Comparison of ENCODE assay signal across 14 cellular contexts in the genomic region with DNA sequence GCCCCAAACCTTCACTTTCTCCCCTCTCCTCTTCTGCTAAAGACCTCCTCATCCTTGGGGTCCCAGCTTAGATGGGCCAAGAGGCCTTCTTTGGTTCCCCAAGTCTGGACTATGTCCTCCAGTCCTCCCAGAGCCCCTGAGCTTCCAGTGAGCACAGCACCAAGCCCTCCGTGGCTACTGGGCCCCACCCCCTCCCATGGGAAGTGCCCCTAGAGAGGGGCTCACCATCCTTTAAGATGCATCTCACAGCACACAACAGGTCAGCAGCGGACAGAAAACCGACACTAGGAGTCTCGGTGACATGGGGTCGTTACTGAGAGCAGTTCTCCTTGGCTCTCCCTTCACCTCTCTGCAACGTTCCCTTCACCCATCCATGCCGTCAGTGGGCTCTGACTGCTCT. TPM values are rescaled to one million over a fixed set of nuclear protein-coding genes. Genes with fewer than 3 reads are reported as not detected.
A peak's percentile ranks its signal among the peaks of the same experiment; 100 is the strongest.
DNase-seq lines count a peak whose midpoint lies in the region; ATAC-seq and TF ChIP-seq lines count a peak whose summit lies in the region.
"Had no signal": no experiment of that assay in that cellular context is flagged by ENCODE, and none has a peak within 500 bp of the region (broad histone marks: within the 10 kb centered on the region; RNA-seq: fewer than 3 reads in every experiment).

No MANE protein-coding gene starts in this region.

- peak; percentile 7 for DNase-seq in activated CD8-positive, alpha-beta memory T cell treated with anti-CD3 and anti-CD28 coated beads, Interleukin-2, amount 50 U/mL, for 4 hours
- DNase-seq in activated CD8-positive, alpha-beta memory T cell treated with anti-CD3 and anti-CD28 coated beads for 24 hours = no peak
- DNase-seq in dorsolateral prefrontal cortex = peak in 3 of 10 donors; percentile 8 to 11 (median 8)
- DNase-seq in naive B cell = no peak
- DNase-seq in transverse colon = peak; percentile 6
- DNase-seq in midbrain (lab: John Stamatoyannopoulos, UW) = no peak
- DNase-seq: NCI-H146, PC-3 had no signal

- TF ChIP-seq POLR2A in transverse colon (IDR thresholded peaks at IDR 0.05) = no peak

- peak overlapping the region in 52 of 59 donors; percentile 5 to 73 (median 38) for H3K4me3 ChIP-seq in dorsolateral prefrontal cortex
- H3K4me3 ChIP-seq in transverse colon = peak overlapping the region in 3 of 4 donors; percentile 1 to 63 (median 5)
- H3K4me3 ChIP-seq: A549 had no signal

- in situ Hi-C loops in transverse colon (cut with MboI; ENCODE audit: low pct_ligation_motif_present in 1 of 4, low pct_unique_long_range_greater_than_20kb in 1 of 4, low sequenced_read_pairs in 3 of 4) = no loop called here

- TF ChIP-seq CTCF in dorsolateral prefrontal cortex (IDR thresholded peaks at IDR 0.05 in 54 of 56, conservative IDR thresholded peaks at IDR 0.05 in 2 of 56; ENCODE audit: low read depth in 1 of 56, partially characterized antibody in 56 of 56) (no peak), transverse colon (IDR thresholded peaks at IDR 0.05) (no peak)

- no peak for ATAC-seq in naive B cell (ENCODE audit: low read depth in 2 of 2)
- ATAC-seq in esophagus mucosa = no peak
- no peak for ATAC-seq in HG02970 (IDR thresholded peaks at IDR 0.05; ENCODE audit: low FRiP score, unreplicated experiment)
- ATAC-seq: A549, left colon, PC-3 had no signal

- peaks cover 33 to 55% (median 47%) of the 10 kb centered on the region in 3 donors for H3K27me3 Mint-ChIP-seq in naive B cell

- 82% methylated on average over 7 of the region's 7 CpGs; no CpG with 5 or more reads in 1 of the 2 donors for WGBS in transverse colon (ENCODE audit: low coverage in 1 of 2), 2 donors

- H3K9me3 ChIP-seq in transverse colon = no peaks in the 10 kb centered on the region
- H3K9me3 ChIP-seq: A549 had no signal

- peaks cover 6 to 31% (median 24%) of the 10 kb centered on the region in 4 donors for H3K4me1 ChIP-seq in transverse colon

- no peaks in the 10 kb centered on the region for H3K9me3 Mint-ChIP-seq in naive B cell
- H3K9me3 Mint-ChIP-seq: activated naive CD4-positive, alpha-beta T cell treated with anti-CD3 and anti-CD28 coated beads, Interleukin-2, amount 50 U/mL, for 24 hours had no signal

- intact Hi-C loops in dorsolateral prefrontal cortex (cut with DNase I) (no loop called here), transverse colon (cut with DNase I; ENCODE audit: low total_unique reads) (no loop called here)

- peak overlapping the region in 19 of 59 donors; percentile 3 to 68 (median 36) for H3K27ac ChIP-seq in dorsolateral prefrontal cortex
- H3K27ac ChIP-seq in transverse colon = peak overlapping the region; percentile 37 to 75 (median 38)
- H3K27ac ChIP-seq: A549, epithelial cell of prostate had no signal

- H3K36me3 ChIP-seq in transverse colon = no peaks in the 10 kb centered on the region

- peaks cover 74 to 89% (median 88%) of the 10 kb centered on the region in 3 donors for H3K4me1 Mint-ChIP-seq in naive B cell

- peak overlapping the region; percentile 31 to 80 (median 52) for H3K4me3 Mint-ChIP-seq in naive B cell
- H3K4me3 Mint-ChIP-seq: activated naive CD4-positive, alpha-beta T cell treated with anti-CD3 and anti-CD28 coated beads, Interleukin-2, amount 50 U/mL, for 24 hours had no signal

- H3K27ac Mint-ChIP-seq in naive B cell = peak overlapping the region; percentile 7 to 95 (median 52)
- H3K27ac Mint-ChIP-seq: activated naive CD4-positive, alpha-beta T cell treated with anti-CD3 and anti-CD28 coated beads, Interleukin-2, amount 50 U/mL, for 24 hours had no signal

- no peak for TF ChIP-seq EP300 in transverse colon (IDR thresholded peaks at IDR 0.05; ENCODE audit: low read depth)

- peaks cover 0 to 22% (median 13%) of the 10 kb centered on the region in 45 donors for H3K27me3 ChIP-seq in dorsolateral prefrontal cortex
- H3K27me3 ChIP-seq in transverse colon = peaks cover 12% of the 10 kb centered on the region

- no peaks in the 10 kb centered on the region for H3K36me3 Mint-ChIP-seq in naive B cell
- H3K36me3 Mint-ChIP-seq: activated naive CD4-positive, alpha-beta T cell treated with anti-CD3 and anti-CD28 coated beads, Interleukin-2, amount 50 U/mL, for 24 hours had no signal

RNA-seq across cellular contexts. Expression of gene LRRC32, which starts 2.7 kb away (rescaled TPM):
- total RNA-seq in dorsolateral prefrontal cortex = 10 to 100 TPM in 113 of 120 experiments, 1 to 10 TPM in 7; 8.2 to 56.1 (median 22.8) TPM
- 1 to 10 TPM in 1 of 6 donors, under 1 TPM in 1, not detected in 4; 0.13 to 1.9 TPM for polyA plus RNA-seq in naive B cell (ENCODE audit: low read depth in 6 of 6)
- 10 to 100 TPM in 1 of 4 donors, 1 to 10 TPM in 3; 5.1 to 11.5 (median 9.1) TPM for total RNA-seq in transverse colon
- 9.0 TPM for total RNA-seq in esophagus mucosa
- total RNA-seq: PC-3 had no signal

Comparison
In these comparisons a context has a peak if more than half of its experiments do, and no peak if none do; other contexts are left out.
1. DNase-seq: peak in activated CD8-positive, alpha-beta memory T cell treated with anti-CD3 and anti-CD28 coated beads, Interleukin-2, amount 50 U/mL, for 4 hours (single experiment) and transverse colon (single experiment); none in activated CD8-positive, alpha-beta memory T cell treated with anti-CD3 and anti-CD28 coated beads for 24 hours (single experiment), naive B cell (single experiment) and midbrain (single experiment).